ENCODE assay signal across 1 cellular context in genomic region chr19:953501-954271, GRCh38.
TF ChIP-seq lines count a peak whose summit lies in the region.

No MANE protein-coding gene starts in this region.

TF ChIP-seq in H1, 55 proteins besides CTCF, POLR2A, EP300 and RAD21:
- no peak for TF ChIP-seq CBX8 (IDR thresholded peaks at IDR 0.05; ENCODE audit: borderline replicate concordance, low read depth, low read length)
- TF ChIP-seq ASH2L (IDR thresholded peaks at IDR 0.05; ENCODE audit: low read length) = no peak
- TF ChIP-seq TEAD4 (IDR thresholded peaks at IDR 0.05; ENCODE audit: low read depth, low read length) = peak; percentile 55; the same call in 1 of the 2 replicates
- peak; percentile 66 for TF ChIP-seq E2F6 (IDR thresholded peaks at IDR 0.05)
- TF ChIP-seq JUND (IDR thresholded peaks at IDR 0.05; ENCODE audit: low read length) = no peak
- no peak for TF ChIP-seq RFX5 (IDR thresholded peaks at IDR 0.05; ENCODE audit: borderline replicate concordance, low read depth, low read length)
